8 cellular contexts compared by ENCODE assay signal in the genomic region with DNA sequence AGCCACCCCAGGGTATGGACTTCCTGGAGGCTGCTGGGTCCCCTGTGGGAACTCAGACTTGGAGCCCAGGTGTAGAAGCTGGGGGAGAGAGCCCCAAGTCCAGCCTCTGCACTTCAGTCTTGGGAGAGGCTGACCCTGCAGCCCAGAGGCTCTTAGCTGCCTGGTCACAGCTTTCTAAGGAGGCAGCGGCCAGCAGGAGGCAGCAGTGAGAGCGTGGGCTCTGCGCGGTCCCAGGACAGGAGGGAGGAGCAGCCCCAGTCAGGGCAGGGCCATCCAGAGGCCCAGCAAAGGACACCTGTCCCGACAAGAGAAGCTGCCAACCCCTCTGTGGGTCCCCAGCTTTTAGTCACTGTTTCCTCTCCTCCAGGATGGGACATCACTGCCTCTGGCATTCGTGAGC. TPM values are rescaled to one million over a fixed set of nuclear protein-coding genes. Genes with fewer than 3 reads are reported as not detected.
A peak's percentile ranks its signal among the peaks of the same experiment; 100 is the strongest.
DNase-seq lines count a peak whose midpoint lies in the region; ATAC-seq, FAIRE-seq and TF ChIP-seq lines count a peak whose summit lies in the region.

No MANE protein-coding gene starts in this region.

- peaks cover 59% of the 10 kb centered on the region for H3K4me1 Mint-ChIP-seq in activated T-cell treated with anti-CD3 and anti-CD28 coated beads, Interleukin-2, amount 50 U/mL, for 4 hours (ENCODE audit: low read depth)

- H3K27ac ChIP-seq in keratinocyte (ENCODE audit: control insufficient read depth, insufficient read depth, low read length) (no peak overlapping the region), transverse colon (no peak overlapping the region)

- no peaks in the 10 kb centered on the region for H3K9me1 ChIP-seq in keratinocyte (ENCODE audit: control insufficient read depth, extremely low read depth, insufficient read depth, low read length)

- no peak for TF ChIP-seq POLR2A in transverse colon (IDR thresholded peaks at IDR 0.05)

- H3K9me3 ChIP-seq in keratinocyte (ENCODE audit: control insufficient read depth, low read depth, low read length) (peaks cover 5% of the 10 kb centered on the region), transverse colon (no peaks in the 10 kb centered on the region)

- no peak overlapping the region for H3K4me2 ChIP-seq in keratinocyte (ENCODE audit: control insufficient read depth, extremely low read depth, insufficient read depth, low read depth, low read length)

- no peaks in the 10 kb centered on the region for H3K79me2 ChIP-seq in keratinocyte (ENCODE audit: control insufficient read depth, insufficient read depth, low read length)

- TF ChIP-seq CTCF in AG09309 (IDR thresholded peaks at IDR 0.05; ENCODE audit: control insufficient read depth, insufficient read depth, low read depth, low read length, missing control alignments) (peak; percentile 62), keratinocyte (optimal IDR thresholded peaks at IDR 0.05 in 1 of 3, IDR thresholded peaks at IDR 0.05 in 1 of 3, conservative IDR thresholded peaks at IDR 0.05 in 1 of 3; ENCODE audit: extremely low read depth in 1 of 3, insufficient read depth in 2 of 3, low read length in 3 of 3) (peak in 2 of 3 experiments; percentile 34 to 73), transverse colon (IDR thresholded peaks at IDR 0.05) (peak in 1 of 5 experiments; percentile 26)

- 16% methylated on average over 5 of the region's 6 CpGs; no CpG with 5 or more reads in 1 of the 2 donors for WGBS in transverse colon (ENCODE audit: low coverage in 1 of 2), 2 donors

- intact Hi-C loops in transverse colon (cut with DNase I; ENCODE audit: low total_unique reads), result no loop called here

- DNase-seq in AG09309 (ENCODE audit: low read depth), result no peak
- peak; percentile 36 for DNase-seq in HuH-7.5 (ENCODE audit: low spot score)
- DNase-seq in activated T-cell treated with anti-CD3 and anti-CD28 coated beads, Interleukin-2, amount 50 U/mL, for 4 hours, result peak; percentile 31
- DNase-seq in keratinocyte (ENCODE audit: low read depth, low spot score), result no peak
- peak; percentile 15 for DNase-seq in transverse colon
- DNase-seq in RKO (ENCODE audit: low spot score), result no peak
- no peak for DNase-seq in NCI-H2171 (lab: John Stamatoyannopoulos, UW)
- no peak for DNase-seq in H4 (ENCODE audit: low spot score)

- H3K27me3 ChIP-seq in keratinocyte (ENCODE audit: control insufficient read depth, extremely low read depth, insufficient read depth, low read length) (peaks cover 10% of the 10 kb centered on the region), transverse colon (no peaks in the 10 kb centered on the region)

- dilution Hi-C loops in keratinocyte (cut with MboI; ENCODE audit: extremely low pct_ligation_motif_present, low sequenced_read_pairs), result loop anchor here (25.0 kb wide), 1 partner anchor 104 kb away; no protein-coding TSS in a partner anchor

- H2AFZ ChIP-seq in keratinocyte (ENCODE audit: control insufficient read depth, low read length), result no peak overlapping the region

- peak; percentile 73 to 74 for ATAC-seq in activated T-cell treated with anti-CD3 and anti-CD28 coated beads, Interleukin-2, amount 50 U/mL, for 4 hours

- in situ Hi-C loops in transverse colon (cut with MboI; ENCODE audit: low pct_ligation_motif_present in 1 of 4, low pct_unique_long_range_greater_than_20kb in 1 of 4, low sequenced_read_pairs in 3 of 4), result no loop called here

- peaks cover 3% of the 10 kb centered on the region for H3K36me3 Mint-ChIP-seq in activated T-cell treated with anti-CD3 and anti-CD28 coated beads, Interleukin-2, amount 50 U/mL, for 4 hours (ENCODE audit: insufficient read depth)

- no peaks in the 10 kb centered on the region for H3K9me3 Mint-ChIP-seq in activated T-cell treated with anti-CD3 and anti-CD28 coated beads, Interleukin-2, amount 50 U/mL, for 4 hours

- no peak overlapping the region for H3K4me3 Mint-ChIP-seq in activated T-cell treated with anti-CD3 and anti-CD28 coated beads, Interleukin-2, amount 50 U/mL, for 4 hours

- no peak overlapping the region for H3K4me3 ChIP-seq in AG09309 (ENCODE audit: control insufficient read depth, low read depth, low read length)
- no peak overlapping the region for H3K4me3 ChIP-seq in keratinocyte (ENCODE audit: control insufficient read depth in 2 of 3, extremely low read depth in 1 of 3, insufficient read depth in 2 of 3, low read depth in 1 of 3, low read length in 3 of 3)
- H3K4me3 ChIP-seq in transverse colon, result no peak overlapping the region

- H4K20me1 ChIP-seq in keratinocyte (ENCODE audit: control insufficient read depth, extremely low read depth, insufficient read depth, low read length), result no peaks in the 10 kb centered on the region

- no peak overlapping the region for H3K9ac ChIP-seq in keratinocyte (ENCODE audit: control insufficient read depth, extremely low read depth, insufficient read depth, low read length)

- H3K36me3 ChIP-seq in keratinocyte (ENCODE audit: control insufficient read depth in 2 of 2, extremely low read depth in 1 of 2, insufficient read depth in 2 of 2, low read length in 2 of 2), result no peaks in the 10 kb centered on the region
- H3K36me3 ChIP-seq in transverse colon, result no peaks in the 10 kb centered on the region

- no peak for FAIRE-seq in keratinocyte (lab: Jason Lieb, UNC)

- no peaks in the 10 kb centered on the region for H3K4me1 ChIP-seq in keratinocyte (ENCODE audit: control insufficient read depth, extremely low read depth, insufficient read depth, low read length)
- no peaks in the 10 kb centered on the region for H3K4me1 ChIP-seq in transverse colon

- no peak for TF ChIP-seq EP300 in transverse colon (IDR thresholded peaks at IDR 0.05; ENCODE audit: low read depth)

- no peaks in the 10 kb centered on the region for H3K27me3 Mint-ChIP-seq in activated T-cell treated with anti-CD3 and anti-CD28 coated beads, Interleukin-2, amount 50 U/mL, for 4 hours (ENCODE audit: low read depth)

RNA-seq across cellular contexts. Expression of a gene that starts 9.4 kb away (rescaled TPM):
- 1 to 10 TPM in 1 of 3 donors, under 1 TPM in 2; 0.82 to 1.9 (median 0.91) TPM for total RNA-seq in activated T-cell treated with anti-CD3 and anti-CD28 coated beads, Interleukin-2, amount 50 U/mL, for 4 hours
- 0.03 to 0.08 TPM (median 0.03 TPM) in 3 replicates for polyA plus RNA-seq in keratinocyte
- polyA plus RNA-seq in keratinocyte (2011; ENCODE audit: low read depth), result not detected
- polyA plus RNA-seq in keratinocyte (2011; cell fraction: cytosol; rRNA removed), result 0.04 and 0.08 TPM in 2 replicates
- 0.08 TPM in 1 of 2 replicates, not detected in the other for polyA plus RNA-seq in keratinocyte (2011; cell fraction: nucleus; rRNA removed)
- 0.08 TPM in 1 of 2 replicates, not detected in the other for polyA plus RNA-seq in keratinocyte (2012; ENCODE audit: low replicate concordance)
- polyA minus RNA-seq in keratinocyte, result 0.10 to 0.26 TPM in 2 of 3 replicates, not detected in the other
- not detected for polyA minus RNA-seq in keratinocyte (2011; cell fraction: cytosol; rRNA and poly(A)+ RNA removed)
- 0.21 TPM in 1 of 2 replicates, not detected in the other for polyA minus RNA-seq in keratinocyte (2011; cell fraction: nucleus; rRNA and poly(A)+ RNA removed)
- under 1 TPM in 2 of 4 donors, not detected in 2; 0.14 to 0.64 TPM for total RNA-seq in transverse colon
- 0.10 TPM in 1 of 2 replicates, not detected in the other for total RNA-seq in H4 (2014; rRNA removed; shearing (Covaris generic))

RNA-seq across cellular contexts. Expression of a gene that starts 28.7 kb away (rescaled TPM):
- total RNA-seq in activated T-cell treated with anti-CD3 and anti-CD28 coated beads, Interleukin-2, amount 50 U/mL, for 4 hours, result not detected
- 1.9 to 32.6 TPM (median 4.0 TPM) in 3 replicates for polyA plus RNA-seq in keratinocyte
- 0.36 TPM for polyA plus RNA-seq in keratinocyte (2011; ENCODE audit: low read depth)
- polyA plus RNA-seq in keratinocyte (2011; cell fraction: cytosol; rRNA removed), result 7.6 and 12.6 TPM in 2 replicates
- polyA plus RNA-seq in keratinocyte (2011; cell fraction: nucleus; rRNA removed), result 13.4 and 22.0 TPM in 2 replicates
- 2.4 and 2.5 TPM in 2 replicates for polyA plus RNA-seq in keratinocyte (2012; ENCODE audit: low replicate concordance)
- 1.2 to 13.4 TPM (median 2.1 TPM) in 3 replicates for polyA minus RNA-seq in keratinocyte
- 14.8 TPM for polyA minus RNA-seq in keratinocyte (2011; cell fraction: cytosol; rRNA and poly(A)+ RNA removed)
- polyA minus RNA-seq in keratinocyte (2011; cell fraction: nucleus; rRNA and poly(A)+ RNA removed), result 5.8 and 6.5 TPM in 2 replicates
- 1 to 10 TPM in 1 of 4 donors, not detected in 3; 1.5 TPM for total RNA-seq in transverse colon
- total RNA-seq in H4 (2014; rRNA removed; shearing (Covaris generic)), result 0.27 TPM in 1 of 2 replicates, not detected in the other

RNA-seq across cellular contexts. Expression of a gene that starts 36.6 kb away (rescaled TPM):
- not detected for total RNA-seq in activated T-cell treated with anti-CD3 and anti-CD28 coated beads, Interleukin-2, amount 50 U/mL, for 4 hours
- not detected in 3 replicates for polyA plus RNA-seq in keratinocyte
- polyA plus RNA-seq in keratinocyte (2011; ENCODE audit: low read depth), result not detected
- not detected in 2 replicates for polyA plus RNA-seq in keratinocyte (2011; cell fraction: cytosol; rRNA removed)
- not detected in 2 replicates for polyA plus RNA-seq in keratinocyte (2011; cell fraction: nucleus; rRNA removed)
- polyA plus RNA-seq in keratinocyte (2012; ENCODE audit: low replicate concordance), result not detected in 2 replicates
- not detected in 3 replicates for polyA minus RNA-seq in keratinocyte
- polyA minus RNA-seq in keratinocyte (2011; cell fraction: cytosol; rRNA and poly(A)+ RNA removed), result not detected
- polyA minus RNA-seq in keratinocyte (2011; cell fraction: nucleus; rRNA and poly(A)+ RNA removed), result not detected in 2 replicates
- not detected for total RNA-seq in transverse colon
- 0.46 and 0.58 TPM in 2 replicates for total RNA-seq in H4 (2014; rRNA removed; shearing (Covaris generic))

RNA-seq across cellular contexts. Expression of a gene that starts 37.4 kb away (rescaled TPM):
- not detected for total RNA-seq in activated T-cell treated with anti-CD3 and anti-CD28 coated beads, Interleukin-2, amount 50 U/mL, for 4 hours
- polyA plus RNA-seq in keratinocyte, result 0.26 to 0.73 TPM (median 0.51 TPM) in 3 replicates
- polyA plus RNA-seq in keratinocyte (2011; ENCODE audit: low read depth), result not detected
- polyA plus RNA-seq in keratinocyte (2011; cell fraction: cytosol; rRNA removed), result 0.55 and 0.66 TPM in 2 replicates
- polyA plus RNA-seq in keratinocyte (2011; cell fraction: nucleus; rRNA removed), result 1.2 and 1.7 TPM in 2 replicates
- polyA plus RNA-seq in keratinocyte (2012; ENCODE audit: low replicate concordance), result 0.18 TPM in 1 of 2 replicates, not detected in the other
- 1.2 TPM in 1 of 3 replicates, not detected in the others for polyA minus RNA-seq in keratinocyte
- not detected for polyA minus RNA-seq in keratinocyte (2011; cell fraction: cytosol; rRNA and poly(A)+ RNA removed)
- polyA minus RNA-seq in keratinocyte (2011; cell fraction: nucleus; rRNA and poly(A)+ RNA removed), result 0.53 TPM in 1 of 2 replicates, not detected in the other
- not detected for total RNA-seq in transverse colon
- total RNA-seq in H4 (2014; rRNA removed; shearing (Covaris generic)), result not detected in 2 replicates

Comparison
In these comparisons a context has a peak if more than half of its experiments do, and no peak if none do; other contexts are left out.
1. DNase-seq: peak in HuH-7.5 (single experiment), activated T-cell treated with anti-CD3 and anti-CD28 coated beads, Interleukin-2, amount 50 U/mL, for 4 hours (single experiment) and transverse colon (single experiment); none in AG09309 (single experiment), keratinocyte (single experiment), RKO (single experiment), NCI-H2171 (single experiment) and H4 (single experiment).